Comparison of ENCODE assay signal across 16 cellular contexts in genomic region chr10:124596116-124596785, GRCh38.
"Had no signal": no experiment of that assay in that cellular context is flagged by ENCODE, and none has a peak within 500 bp of the region (broad histone marks: within the 10 kb centered on the region; RNA-seq: fewer than 3 reads in every experiment).

No MANE protein-coding gene starts in this region.

- H3K4me3 Mint-ChIP-seq: activated CD4-positive, alpha-beta T cell treated with anti-CD3 and anti-CD28 coated beads, Interleukin-2, amount 10 ng/mL, durations not matched to agents 7 days and 5 days; activated T-cell treated with anti-CD3 and anti-CD28 coated beads, Interleukin-2, amount 50 U/mL, for 72 hours; effector memory CD8-positive, alpha-beta T cell; immature natural killer cell; naive thymus-derived CD4-positive, alpha-beta T cell; T-helper 2 cell treated with Interferon-gamma antibody and Interleukin-4, amounts not matched to agents 5 μg/mL and 100 μg/mL, for 36 hours had no signal

- DNase-seq: activated CD4-positive, alpha-beta T cell treated with anti-CD3 and anti-CD28 coated beads, Interleukin-2, amount 10 ng/mL, durations not matched to agents 7 days and 5 days; activated CD8-positive, alpha-beta memory T cell treated with anti-CD3 and anti-CD28 coated beads, Interleukin-2, amount 50 U/mL, for 48 hours; activated T-cell treated with anti-CD3 and anti-CD28 coated beads, Interleukin-2, amount 50 U/mL, for 72 hours; anterior cingulate cortex; dermis blood vessel endothelial cell; effector memory CD8-positive, alpha-beta T cell; foreskin melanocyte; immature natural killer cell; naive thymus-derived CD4-positive, alpha-beta T cell; nucleus accumbens; stimulated activated CD4-positive, alpha-beta T cell treated with anti-CD3 and anti-CD28 coated beads, Interleukin-1b, Interleukin-23, amount 100 ng/mL, for 48 hours; thyroid gland had no signal

- H3K27me3 Mint-ChIP-seq: activated CD4-positive, alpha-beta T cell treated with anti-CD3 and anti-CD28 coated beads, Interleukin-2, amount 10 ng/mL, durations not matched to agents 7 days and 5 days; effector memory CD8-positive, alpha-beta T cell; naive thymus-derived CD4-positive, alpha-beta T cell; progenitor cell of endocrine pancreas had no signal

- H3K27ac ChIP-seq: epithelial cell of prostate had no signal

- ATAC-seq: activated T-cell treated with anti-CD3 and anti-CD28 coated beads, Interleukin-2, amount 50 U/mL, for 72 hours; effector memory CD8-positive, alpha-beta T cell; naive thymus-derived CD4-positive, alpha-beta T cell; sciatic nerve had no signal

- H3K4me3 ChIP-seq: thyroid gland had no signal

- H3K36me3 ChIP-seq: thyroid gland had no signal

- H3K27ac Mint-ChIP-seq: activated CD4-positive, alpha-beta T cell treated with anti-CD3 and anti-CD28 coated beads, Interleukin-2, amount 10 ng/mL, durations not matched to agents 7 days and 5 days; activated T-cell treated with anti-CD3 and anti-CD28 coated beads, Interleukin-2, amount 50 U/mL, for 72 hours; T-helper 2 cell treated with Interferon-gamma antibody and Interleukin-4, amounts not matched to agents 5 μg/mL and 100 μg/mL, for 36 hours had no signal

- H3K9me3 Mint-ChIP-seq: activated CD4-positive, alpha-beta T cell treated with anti-CD3 and anti-CD28 coated beads, Interleukin-2, amount 10 ng/mL, durations not matched to agents 7 days and 5 days; T-helper 2 cell treated with Interferon-gamma antibody and Interleukin-4, amounts not matched to agents 5 μg/mL and 100 μg/mL, for 36 hours had no signal

- H3K27me3 ChIP-seq: thyroid gland had no signal

- H3K9me3 ChIP-seq: thyroid gland had no signal
